Comparison of ENCODE assay signal across 1 cellular context in the genomic region with DNA sequence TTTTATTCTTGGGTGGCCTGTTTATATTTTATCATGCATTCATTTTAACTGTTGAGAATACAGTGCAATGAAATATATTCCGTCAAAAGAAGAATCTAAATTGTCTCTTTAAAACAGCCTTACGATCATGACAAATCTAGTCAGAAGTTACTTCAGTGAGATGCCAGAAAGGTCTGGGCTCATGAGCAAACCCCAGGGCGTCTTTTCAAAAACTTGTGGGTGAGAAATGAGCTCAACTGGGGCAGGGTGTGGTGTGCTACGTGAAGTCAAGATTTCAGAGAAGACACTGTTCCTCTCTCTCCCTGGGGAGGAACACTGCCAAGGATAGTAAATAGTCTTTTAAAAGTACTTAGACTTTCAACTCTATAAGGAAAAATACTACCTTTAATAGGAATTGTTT.
TF ChIP-seq lines count a peak whose summit lies in the region.

No MANE protein-coding gene starts in this region.

TF ChIP-seq in H1, 55 proteins besides CTCF, POLR2A, EP300 and RAD21:
- TF ChIP-seq SAP30 (IDR thresholded peaks at IDR 0.05; ENCODE audit: insufficient read depth, insufficient replicate concordance, low read length) (no peak), NRF1 (IDR thresholded peaks at IDR 0.05; ENCODE audit: low read depth, low read length) (no peak), SRF (IDR thresholded peaks at IDR 0.05; ENCODE audit: low read depth, low read length) (no peak), KDM4A (IDR thresholded peaks at IDR 0.05; ENCODE audit: low read depth, low read length, severe bottlenecking) (no peak), CHD1 (IDR thresholded peaks at IDR 0.05; ENCODE audit: low read depth, low read length) (no peak), JUN (IDR thresholded peaks at IDR 0.05; ENCODE audit: low read depth, low read length) (no peak), CBX8 (IDR thresholded peaks at IDR 0.05; ENCODE audit: borderline replicate concordance, low read depth, low read length) (no peak), HDAC2 (IDR thresholded peaks at IDR 0.05; ENCODE audit: borderline replicate concordance in 1 of 2, low read depth in 2 of 2, low read length in 2 of 2) (no peak), NANOG (IDR thresholded peaks at IDR 0.05; ENCODE audit: insufficient read depth, low read depth, low read length, poor library complexity, severe bottlenecking) (no peak), JUND (IDR thresholded peaks at IDR 0.05; ENCODE audit: low read length) (no peak), EGR1 (IDR thresholded peaks at IDR 0.05; ENCODE audit: borderline replicate concordance, low read depth, low read length) (no peak), HDAC6 (IDR thresholded peaks at IDR 0.05; ENCODE audit: low read depth, low read length) (no peak), SIN3A (conservative IDR thresholded peaks at IDR 0.05 in 1 of 2, IDR thresholded peaks at IDR 0.05 in 1 of 2; ENCODE audit: low read depth in 1 of 2, low read length in 2 of 2) (no peak), RFX5 (IDR thresholded peaks at IDR 0.05; ENCODE audit: borderline replicate concordance, low read depth, low read length) (no peak), TEAD4 (IDR thresholded peaks at IDR 0.05; ENCODE audit: low read depth, low read length) (no peak), POU5F1 (IDR thresholded peaks at IDR 0.05; ENCODE audit: low read depth, low read length) (no peak), SIRT6 (IDR thresholded peaks at IDR 0.05; ENCODE audit: low read length) (no peak), KDM1A (IDR thresholded peaks at IDR 0.05; ENCODE audit: borderline replicate concordance, low read length) (no peak), TAF1 (IDR thresholded peaks at IDR 0.05; ENCODE audit: low read depth, low read length) (no peak)
